Comparison of ENCODE assay signal across 14 cellular contexts in genomic region chr11:13868710-13869403, GRCh38.
DNase-seq lines count a peak whose midpoint lies in the region; ATAC-seq and TF ChIP-seq lines count a peak whose summit lies in the region.
"Had no signal": no experiment of that assay in that cellular context is flagged by ENCODE, and none has a peak within 500 bp of the region (broad histone marks: within the 10 kb centered on the region; RNA-seq: fewer than 3 reads in every experiment).

No MANE protein-coding gene starts in this region.

- intact Hi-C loops in activated T-helper 1 cell treated with anti-CD3 and anti-CD28 coated beads, Interleukin-12 subunit alpha, Interleukin-12 subunit beta, Interleukin-2, Interleukin-4 antibody, amounts not matched to agents 30 ng/mL and 10 ng/mL and 1 ng/mL, durations not matched to agents 14 hours and 24 hours and 36 hours (cut with micrococcal nuclease) = loop anchor here (1.0 to 5.0 kb wide), 3 partner anchors 73 to 662 kb away; no protein-coding TSS in a partner anchor
- intact Hi-C loops in mucosa of descending colon (cut with DNase I, micrococcal nuclease) (no loop called here), heart left ventricle (cut with DNase I) (no loop called here)

- peaks cover 35% of the 10 kb centered on the region for H3K4me1 Mint-ChIP-seq in activated T-helper 1 cell treated with anti-CD3 and anti-CD28 coated beads, Interleukin-12 subunit alpha, Interleukin-12 subunit beta, Interleukin-2, Interleukin-4 antibody, amounts not matched to agents 30 ng/mL and 10 ng/mL and 1 ng/mL, durations not matched to agents 14 hours and 24 hours and 36 hours (ENCODE audit: low read depth)

- peak overlapping the region in 1 of 12 donors; percentile 16 for H3K27ac ChIP-seq in heart left ventricle
- H3K27ac ChIP-seq: coronary artery, PC-9 had no signal

- peak overlapping the region; percentile 31 for H3K4me3 Mint-ChIP-seq in activated T-helper 1 cell treated with anti-CD3 and anti-CD28 coated beads, Interleukin-12 subunit alpha, Interleukin-12 subunit beta, Interleukin-2, Interleukin-4 antibody, amounts not matched to agents 30 ng/mL and 10 ng/mL and 1 ng/mL, durations not matched to agents 14 hours and 24 hours and 36 hours

- H3K4me1 ChIP-seq in mucosa of descending colon (ENCODE audit: low read depth) (peaks cover 4% of the 10 kb centered on the region), heart left ventricle (peaks cover 0 to 10% (median 7%) of the 10 kb centered on the region in 12 donors)

- ATAC-seq in mucosa of descending colon = peak; percentile 10
- no peak for ATAC-seq in heart left ventricle
- ATAC-seq: GM12878 had no signal

- H3K27me3 ChIP-seq in heart left ventricle = no peaks in the 10 kb centered on the region

- peaks cover 3% of the 10 kb centered on the region for H3K9me3 Mint-ChIP-seq in activated T-helper 1 cell treated with anti-CD3 and anti-CD28 coated beads, Interleukin-12 subunit alpha, Interleukin-12 subunit beta, Interleukin-2, Interleukin-4 antibody, amounts not matched to agents 30 ng/mL and 10 ng/mL and 1 ng/mL, durations not matched to agents 14 hours and 24 hours and 36 hours

- peaks cover 12% of the 10 kb centered on the region for H3K27me3 Mint-ChIP-seq in activated T-helper 1 cell treated with anti-CD3 and anti-CD28 coated beads, Interleukin-12 subunit alpha, Interleukin-12 subunit beta, Interleukin-2, Interleukin-4 antibody, amounts not matched to agents 30 ng/mL and 10 ng/mL and 1 ng/mL, durations not matched to agents 14 hours and 24 hours and 36 hours (ENCODE audit: insufficient read depth)

- H3K27ac Mint-ChIP-seq in activated T-helper 1 cell treated with anti-CD3 and anti-CD28 coated beads, Interleukin-12 subunit alpha, Interleukin-12 subunit beta, Interleukin-2, Interleukin-4 antibody, amounts not matched to agents 30 ng/mL and 10 ng/mL and 1 ng/mL, durations not matched to agents 14 hours and 24 hours and 36 hours = peak overlapping the region; percentile 71

- no peak for TF ChIP-seq POLR2A in heart left ventricle (IDR thresholded peaks at IDR 0.05)

- WGBS in heart left ventricle, 4 donors = 31 to 47% (median 42%) methylated on average over 2 of the region's 2 CpGs

- H3K9me3 ChIP-seq in mucosa of descending colon = no peaks in the 10 kb centered on the region
- no peaks in the 10 kb centered on the region for H3K9me3 ChIP-seq in heart left ventricle

- H3K4me3 ChIP-seq in mucosa of descending colon = no peak overlapping the region
- H3K4me3 ChIP-seq in heart left ventricle = no peak overlapping the region
- H3K4me3 ChIP-seq: coronary artery, GM12878, PC-9, smooth muscle cell had no signal

- no peak for TF ChIP-seq CTCF in mucosa of descending colon (IDR thresholded peaks at IDR 0.05)
- no peak for TF ChIP-seq CTCF in heart left ventricle (IDR thresholded peaks at IDR 0.05)

- H3K36me3 ChIP-seq in mucosa of descending colon (ENCODE audit: low read depth) (no peaks in the 10 kb centered on the region), heart left ventricle (no peaks in the 10 kb centered on the region)

- no peaks in the 10 kb centered on the region for H3K36me3 Mint-ChIP-seq in activated T-helper 1 cell treated with anti-CD3 and anti-CD28 coated beads, Interleukin-12 subunit alpha, Interleukin-12 subunit beta, Interleukin-2, Interleukin-4 antibody, amounts not matched to agents 30 ng/mL and 10 ng/mL and 1 ng/mL, durations not matched to agents 14 hours and 24 hours and 36 hours (ENCODE audit: low read depth)

- peak; percentile 24 for DNase-seq in activated CD8-positive, alpha-beta memory T cell treated with anti-CD3 and anti-CD28 coated beads, Interleukin-2, amount 50 U/mL, for 1 hour (ENCODE audit: extremely low read depth)
- DNase-seq in activated CD8-positive, alpha-beta memory T cell treated with anti-CD3 and anti-CD28 coated beads for 24 hours = no peak
- DNase-seq in activated T-helper 1 cell treated with anti-CD3 and anti-CD28 coated beads, Interleukin-12 subunit alpha, Interleukin-12 subunit beta, Interleukin-2, Interleukin-4 antibody, amounts not matched to agents 30 ng/mL and 10 ng/mL and 1 ng/mL, durations not matched to agents 14 hours and 24 hours and 36 hours (ENCODE audit: low spot score) = peak; percentile 25
- DNase-seq in mucosa of descending colon (no peak), heart left ventricle (no peak), NCI-H524 (lab: John Stamatoyannopoulos, UW) (no peak), D341Med (ENCODE audit: low spot score) (no peak)
- DNase-seq: ACHN, DMS153, PC-9 had no signal

TF ChIP-seq in PFSK-1, 5 proteins besides CTCF, POLR2A, EP300 and RAD21:
- peak; percentile 48; the same call in 1 of the 2 replicates for TF ChIP-seq SIN3A (IDR thresholded peaks at IDR 0.05; ENCODE audit: borderline replicate concordance, insufficient read depth, low read length)
- TF ChIP-seq TAF1 (IDR thresholded peaks at IDR 0.05; ENCODE audit: borderline replicate concordance, insufficient read depth, low read length) = no peak

Comparison
In these comparisons a context has a peak if more than half of its experiments do, and no peak if none do; other contexts are left out.
1. DNase-seq: peak in activated CD8-positive, alpha-beta memory T cell treated with anti-CD3 and anti-CD28 coated beads, Interleukin-2, amount 50 U/mL, for 1 hour (single experiment) and activated T-helper 1 cell treated with anti-CD3 and anti-CD28 coated beads, Interleukin-12 subunit alpha, Interleukin-12 subunit beta, Interleukin-2, Interleukin-4 antibody, amounts not matched to agents 30 ng/mL and 10 ng/mL and 1 ng/mL, durations not matched to agents 14 hours and 24 hours and 36 hours (single experiment); none in activated CD8-positive, alpha-beta memory T cell treated with anti-CD3 and anti-CD28 coated beads for 24 hours (single experiment), mucosa of descending colon (0 of 3), heart left ventricle (0 of 5), NCI-H524 (0 of 2) and D341Med (single experiment).